ENCODE assay signal across 28 cellular contexts in the genomic region with DNA sequence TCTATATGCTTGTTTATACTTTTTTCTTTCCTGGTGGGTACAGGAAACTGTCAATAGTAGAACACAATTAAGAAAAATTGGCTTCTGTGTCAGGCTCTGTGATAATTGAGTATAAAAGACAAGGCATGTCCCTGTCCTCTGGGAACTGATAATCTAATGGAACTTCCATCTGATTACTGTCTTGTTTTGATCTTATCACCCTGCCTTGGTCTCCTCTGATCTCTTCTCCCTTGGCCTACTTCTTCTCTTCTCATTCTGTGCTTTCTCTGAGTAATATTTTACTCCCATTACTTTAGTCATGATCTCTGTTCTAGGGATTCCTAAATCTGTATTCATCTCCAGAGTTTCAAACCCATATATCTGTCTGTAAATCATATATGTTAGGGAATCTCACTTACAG.
"Had no signal": no experiment of that assay in that cellular context is flagged by ENCODE, and none has a peak within 500 bp of the region (broad histone marks: within the 10 kb centered on the region; RNA-seq: fewer than 3 reads in every experiment).

No MANE protein-coding gene starts in this region.

- H3K27me3 ChIP-seq: pancreas, suprapubic skin, tibial artery, upper lobe of right lung had no signal

- H3K4me3 ChIP-seq: left ventricle myocardium inferior, lung, pancreas, prostate gland, skin epidermis, suprapubic skin, thoracic aorta, tibial artery, upper lobe of right lung had no signal

- DNase-seq: hypothalamus; islet precursor cell; left ventricle myocardium inferior; mesendoderm; naive B cell; natural killer cell; nephron progenitor cell; nucleus accumbens; pancreas; posterior cingulate gyrus; retina; right cardiac atrium; stimulated activated CD4-positive, alpha-beta T cell treated with anti-CD3 and anti-CD28 coated beads, Interleukin-12 subunit alpha, Interleukin-12 subunit beta, amount 100 ng/mL, for 4 hours; stimulated activated CD4-positive, alpha-beta T cell treated with anti-CD3 and anti-CD28 coated beads, Interleukin-15, amount 100 ng/mL, for 24 hours; stimulated activated CD4-positive, alpha-beta T cell treated with anti-CD3 and anti-CD28 coated beads, Interleukin-2, amount 100 ng/mL, for 24 hours; stimulated activated CD4-positive, alpha-beta T cell treated with anti-CD3 and anti-CD28 coated beads, Interleukin-4, amount 100 ng/mL, for 1 hour; stimulated activated naive CD4-positive, alpha-beta T cell; tibial artery; upper lobe of right lung had no signal

- H3K27ac Mint-ChIP-seq: mesothelial cell of epicardium, naive B cell, natural killer cell had no signal

- H3K4me1 ChIP-seq: pancreas, prostate gland, suprapubic skin, tibial artery had no signal

- H3K4me1 Mint-ChIP-seq: mesothelial cell of epicardium had no signal

- H3K27ac ChIP-seq: left ventricle myocardium inferior, pancreas, prostate gland, skin epidermis, suprapubic skin, thoracic aorta, tibial artery, upper lobe of right lung had no signal

- H3K9me3 Mint-ChIP-seq: mesothelial cell of epicardium; naive B cell; natural killer cell; nephron progenitor cell; stimulated activated naive CD8-positive, alpha-beta T cell treated with anti-CD3 and anti-CD28 coated beads, Interleukin-15, Interleukin-2, amounts not matched to agents 100 ng/mL and 50 ng/mL, for 24 hours had no signal

- ATAC-seq: natural killer cell, pancreas, right cardiac atrium, sciatic nerve, upper lobe of right lung had no signal

- H3K27me3 Mint-ChIP-seq: naive B cell; stimulated activated naive CD8-positive, alpha-beta T cell treated with anti-CD3 and anti-CD28 coated beads, Interleukin-15, Interleukin-2, amounts not matched to agents 100 ng/mL and 50 ng/mL, for 24 hours had no signal

- H3K36me3 ChIP-seq: pancreas, prostate gland, thoracic aorta had no signal

- H3K4me3 Mint-ChIP-seq: mesothelial cell of epicardium; naive B cell; natural killer cell; nephron progenitor cell; stimulated activated naive CD8-positive, alpha-beta T cell treated with anti-CD3 and anti-CD28 coated beads, Interleukin-15, Interleukin-2, amounts not matched to agents 100 ng/mL and 50 ng/mL, for 24 hours had no signal

- H3K36me3 Mint-ChIP-seq: natural killer cell had no signal

- FAIRE-seq: pancreas, urothelium cell line had no signal

- H3K9me3 ChIP-seq: left ventricle myocardium inferior, pancreas, prostate gland, suprapubic skin, thoracic aorta, tibial artery, upper lobe of right lung had no signal
